In the genomic region with DNA sequence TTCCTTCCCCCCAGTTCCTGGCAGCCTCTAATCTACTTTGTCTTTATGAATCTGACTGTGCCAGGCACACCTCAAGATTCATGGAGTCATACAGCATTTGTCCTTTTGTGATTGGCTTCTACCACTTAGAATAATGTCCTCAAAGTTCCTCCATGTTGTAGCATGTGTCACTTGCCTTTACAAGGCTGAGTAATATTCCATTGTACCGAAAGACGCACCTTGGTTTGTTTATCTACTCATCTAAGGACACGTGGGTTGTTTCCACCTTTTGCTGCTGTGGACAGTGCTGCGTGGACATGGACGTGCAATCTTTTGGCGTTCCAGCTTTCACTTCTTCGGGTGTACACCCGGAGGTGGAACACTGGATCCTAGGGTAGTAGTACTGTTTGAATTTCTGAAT, we compare ENCODE assay signal across 13 cellular contexts.
"Had no signal": no experiment of that assay in that cellular context is flagged by ENCODE, and none has a peak within 500 bp of the region (broad histone marks: within the 10 kb centered on the region; RNA-seq: fewer than 3 reads in every experiment).

No MANE protein-coding gene starts in this region.

- H3K27me3 ChIP-seq: cardiac muscle cell, esophagus muscularis mucosa, upper lobe of right lung had no signal

- H3K4me3 ChIP-seq: cardiac muscle cell, esophagus muscularis mucosa, upper lobe of right lung had no signal

- H3K9me3 ChIP-seq: esophagus muscularis mucosa, upper lobe of right lung had no signal

- DNase-seq: activated CD4-positive, CD25-positive, alpha-beta regulatory T cell treated with anti-CD3 and anti-CD28 coated beads, Interleukin-2, amount 50 U/mL, for 72 hours; activated naive CD4-positive, alpha-beta T cell treated with anti-CD3 and anti-CD28 coated beads, Interleukin-2, amount 50 U/mL, for 16 hours; activated T-cell treated with anti-CD3 and anti-CD28 coated beads for 4 hours; right cardiac atrium; small intestine; stimulated activated CD4-positive, alpha-beta T cell treated with anti-CD3 and anti-CD28 coated beads, Interleukin-4, amount 100 ng/mL, for 4 hours; stimulated activated CD8-positive, alpha-beta memory T cell treated with anti-CD3 and anti-CD28 coated beads, Interleukin-4, amount 100 ng/mL, for 48 hours; stimulated activated naive CD4-positive, alpha-beta T cell treated with Interleukin-2 at 50 U/mL for 16 hours; T-cell; T-helper 9 cell; upper lobe of right lung had no signal

- H3K27ac ChIP-seq: cardiac muscle cell, esophagus muscularis mucosa, upper lobe of right lung had no signal
